Comparison of ENCODE assay signal across 23 cellular contexts in the genomic region with DNA sequence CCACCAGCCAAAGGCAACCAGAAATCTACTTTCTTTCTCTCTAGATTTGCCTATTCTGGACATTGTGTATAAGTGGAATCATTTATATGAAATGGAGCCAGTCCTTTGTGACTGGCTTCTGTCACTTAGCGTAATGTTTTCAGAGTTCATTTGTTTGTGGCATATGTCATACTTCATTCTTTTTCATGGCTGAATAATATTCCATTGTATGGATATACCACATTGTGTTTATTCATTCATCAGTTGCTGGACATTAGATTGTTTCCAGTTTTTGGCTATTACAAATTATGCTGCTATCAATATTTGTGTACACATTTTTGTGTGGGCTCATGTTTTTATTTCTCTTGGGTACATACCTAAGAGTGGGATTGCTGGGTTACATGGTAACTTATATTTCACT.
"Had no signal": no experiment of that assay in that cellular context is flagged by ENCODE, and none has a peak within 500 bp of the region (broad histone marks: within the 10 kb centered on the region; RNA-seq: fewer than 3 reads in every experiment).

No MANE protein-coding gene starts in this region.

- H2AFZ ChIP-seq: hepatocyte had no signal

- H3K4me1 Mint-ChIP-seq: mesothelial cell of epicardium, naive B cell had no signal

- FAIRE-seq: colon, endothelial cell of umbilical vein, islet of Langerhans, keratinocyte had no signal

- ATAC-seq: foreskin keratinocyte, gastroesophageal sphincter, heart left ventricle, left cardiac atrium, left lung, left ventricle myocardium superior, lower lobe of right lung, mucosa of descending colon had no signal

- H3K79me2 ChIP-seq: hepatocyte had no signal

- H3K36me3 ChIP-seq: left lung had no signal

- H3K27ac Mint-ChIP-seq: mesothelial cell of epicardium, naive B cell had no signal

- H3K27ac ChIP-seq: coronary artery, dorsolateral prefrontal cortex, esophagus muscularis mucosa, foreskin keratinocyte, gastroesophageal sphincter, heart left ventricle, hepatocyte, left lung, lower lobe of right lung had no signal

- H3K4me1 ChIP-seq: foreskin keratinocyte had no signal

- H3K4me3 Mint-ChIP-seq: mesothelial cell of epicardium, naive B cell had no signal

- H3K4me2 ChIP-seq: hepatocyte had no signal

- H3K4me3 ChIP-seq: coronary artery, dorsolateral prefrontal cortex, esophagus muscularis mucosa, gastroesophageal sphincter, heart left ventricle, hepatocyte, left lung, lower lobe of right lung, mucosa of descending colon had no signal

- H3K27me3 ChIP-seq: dorsolateral prefrontal cortex, esophagus muscularis mucosa, gastroesophageal sphincter, heart left ventricle, left lung had no signal

- DNase-seq: dermis blood vessel endothelial cell; dorsolateral prefrontal cortex; effector CD4-positive, alpha-beta T cell; effector memory CD4-positive, alpha-beta T cell; foreskin keratinocyte; heart left ventricle; hypothalamus; left cardiac atrium; left lung; left ventricle myocardium superior; lower lobe of right lung; mesenchymal stem cell; mucosa of descending colon; naive B cell had no signal
